2 cellular contexts compared by ENCODE assay signal in genomic region chr19:21383980-21384582, GRCh38.
TF ChIP-seq lines count a peak whose summit lies in the region.

No MANE protein-coding gene starts in this region.

TF ChIP-seq in HEK293, 187 proteins besides CTCF, POLR2A, EP300 and RAD21:
- TF ChIP-seq ZNF274 (IDR thresholded peaks at IDR 0.05; ENCODE audit: low read length) (peak; percentile 65; the same call in 1 of the 2 replicates), ZNF274 (tag by site-specific recombination; IDR thresholded peaks at IDR 0.05; ENCODE audit: borderline replicate concordance) (no peak), TCF7L2 (IDR thresholded peaks at IDR 0.05; ENCODE audit: borderline replicate concordance, low read depth, low read length) (no peak), TRIM28 (IDR thresholded peaks at IDR 0.05; ENCODE audit: borderline replicate concordance, low read length) (peak; percentile 62; the same call in 1 of the 2 replicates), SETDB1 (IDR thresholded peaks at IDR 0.05; ENCODE audit: insufficient read length, low read length) (peak; percentile 83), ZNF580 (tag by site-specific recombination; IDR thresholded peaks at IDR 0.05) (no peak), ZNF768 (tag by site-specific recombination; IDR thresholded peaks at IDR 0.05) (no peak)
TF ChIP-seq in HEK293: peak in this region for 3.

TF ChIP-seq in H1, 55 proteins besides CTCF, POLR2A, EP300 and RAD21:
- TF ChIP-seq TEAD4 (IDR thresholded peaks at IDR 0.05; ENCODE audit: low read depth, low read length) = no peak
- peak; percentile 86 for TF ChIP-seq ZNF274 (IDR thresholded peaks at IDR 0.05; ENCODE audit: borderline replicate concordance, extremely low read depth, low read length)
